In genomic region chrX:144335402-144335801, GRCh38 we compare ENCODE assay signal across 16 cellular contexts.
"Had no signal": no experiment of that assay in that cellular context is flagged by ENCODE, and none has a peak within 500 bp of the region (broad histone marks: within the 10 kb centered on the region; RNA-seq: fewer than 3 reads in every experiment).

No MANE protein-coding gene starts in this region.

- H3K9me3 ChIP-seq: ascending aorta, colonic mucosa, left lung, mucosa of descending colon, upper lobe of right lung had no signal

- H3K27me3 ChIP-seq: ascending aorta, colonic mucosa, left lung, upper lobe of right lung had no signal

- H3K4me3 ChIP-seq: ascending aorta, colonic mucosa, left lung, mucosa of descending colon, upper lobe of right lung had no signal

- H3K4me1 ChIP-seq: ascending aorta, colonic mucosa, left lung, upper lobe of right lung had no signal

- H3K27ac ChIP-seq: ascending aorta, colonic mucosa, left lung, upper lobe of right lung had no signal

- ATAC-seq: activated T-cell treated with anti-CD3 and anti-CD28 coated beads, Interleukin-2, amount 50 U/mL, for 72 hours; left lung; mucosa of descending colon; upper lobe of right lung had no signal

- H3K36me3 ChIP-seq: ascending aorta, colonic mucosa, left lung, upper lobe of right lung had no signal

- DNase-seq: activated CD4-positive, alpha-beta T cell treated with anti-CD3 and anti-CD28 coated beads, Interleukin-2, amount 50 U/mL, for 1 hour; activated CD4-positive, CD25-positive, alpha-beta regulatory T cell treated with anti-CD3 and anti-CD28 coated beads, Interleukin-2, amount 50 U/mL, for 72 hours; activated CD8-positive, alpha-beta memory T cell treated with anti-CD3 and anti-CD28 coated beads for 24 hours; activated CD8-positive, alpha-beta memory T cell treated with anti-CD3 and anti-CD28 coated beads, Interleukin-2, amount 50 U/mL, for 48 hours; activated gamma-delta T cell; activated T-cell treated with anti-CD3 and anti-CD28 coated beads, Interleukin-2, amount 50 U/mL, for 72 hours; colonic mucosa; kidney; left lung; mucosa of descending colon; naive B cell; stimulated activated CD4-positive, alpha-beta T cell treated with anti-CD3 and anti-CD28 coated beads, Interleukin-1b, Interleukin-23, amount 100 ng/mL, for 48 hours; stimulated activated CD8-positive, alpha-beta memory T cell treated with anti-CD3 and anti-CD28 coated beads, Interleukin-4, amount 100 ng/mL, for 48 hours; stimulated activated naive CD4-positive, alpha-beta T cell; upper lobe of right lung had no signal
